In genomic region chr9:14768561-14769234, GRCh38 we compare ENCODE assay signal across 8 cellular contexts. TPM values are rescaled to one million over a fixed set of nuclear protein-coding genes. Genes with fewer than 3 reads are reported as not detected.
DNase-seq lines count a peak whose midpoint lies in the region; ATAC-seq, FAIRE-seq and TF ChIP-seq lines count a peak whose summit lies in the region.

No MANE protein-coding gene starts in this region.

- TF ChIP-seq CTCF in Panc1 (IDR thresholded peaks at IDR 0.05) (peak; percentile 44), endothelial cell of umbilical vein (IDR thresholded peaks at IDR 0.05; ENCODE audit: extremely low read depth in 1 of 2, insufficient read depth in 1 of 2, low read depth in 1 of 2, low read length in 2 of 2) (peak; percentile 44 to 47), mucosa of descending colon (IDR thresholded peaks at IDR 0.05) (peak; percentile 39)

- in situ Hi-C loops in Panc1 (cut with HindIII; ENCODE audit: low pct_unique_long_range_greater_than_20kb, low sequenced_read_pairs), result no loop called here

- CTCF ChIA-PET in Panc1 (lab: Charles Lee), result interaction anchor here (0.5 kb wide), 1 partner anchor 303 kb away, joined by 3 read pairs; no protein-coding TSS in a partner anchor
- CTCF ChIA-PET in endothelial cell of umbilical vein (lab: Charles Lee), result interaction anchor here (0.6 to 5.6 kb wide), 60 partner anchors 10 to 1735 kb away, joined by 3 to 130 read pairs (median 4); partner anchors contain the start of gene ZDHHC21

- peak; percentile 83 for FAIRE-seq in endothelial cell of umbilical vein (lab: Jason Lieb, UNC)

- dilution Hi-C loops in endothelial cell of umbilical vein (cut with MboI; ENCODE audit: extremely low pct_ligation_motif_present, low sequenced_read_pairs), result no loop called here

- BruUV-seq in Panc1 (replicated peaks; lab: Mats Ljungman, UMichigan) (no TSS peak), endothelial cell of umbilical vein (replicated peaks; lab: Mats Ljungman, UMichigan) (no TSS peak)

- H3K4me2 ChIP-seq in endothelial cell of umbilical vein (ENCODE audit: insufficient read depth, low read length), result peak overlapping the region; percentile 40

- H3K4me3 Mint-ChIP-seq in stimulated activated effector memory CD8-positive, alpha-beta T cell treated with anti-CD3 and anti-CD28 coated beads, Interleukin-12 subunit alpha, Interleukin-12 subunit beta, amount 100 ng/mL, for 72 hours, result no peak overlapping the region

- H3K4me1 ChIP-seq in Panc1 (ENCODE audit: control insufficient read depth, insufficient read depth, low read length) (no peaks in the 10 kb centered on the region), endothelial cell of umbilical vein (ENCODE audit: control insufficient read depth, extremely low read depth, insufficient read depth, low read length) (peaks cover 3% of the 10 kb centered on the region), mucosa of descending colon (ENCODE audit: low read depth) (no peaks in the 10 kb centered on the region)

- DNase-seq in NCI-H2029 treated with DMSO at 0.1 percent for 48 hours (lab: John Stamatoyannopoulos, UW), result peak; percentile 15
- DNase-seq in NCI-H2029 (lab: John Stamatoyannopoulos, UW), result no peak
- peak; percentile 4 for DNase-seq in HuH-7.5 (ENCODE audit: low spot score)
- DNase-seq in Panc1 (ENCODE audit: low read depth, low spot score), result peak; percentile 33
- DNase-seq in endothelial cell of umbilical vein (ENCODE audit: low read depth, low spot score), result peak; percentile 77
- peak in 1 of 3 donors; percentile 43 for DNase-seq in mucosa of descending colon
- DNase-seq in stimulated activated effector memory CD8-positive, alpha-beta T cell treated with anti-CD3 and anti-CD28 coated beads, Interleukin-12 subunit alpha, Interleukin-12 subunit beta, amount 100 ng/mL, for 72 hours (ENCODE audit: low spot score in 2 of 2), result no peak

- TF ChIP-seq POLR2A in endothelial cell of umbilical vein (IDR thresholded peaks at IDR 0.05; ENCODE audit: low read depth, low read length), result no peak

- H3K36me3 Mint-ChIP-seq in stimulated activated effector memory CD8-positive, alpha-beta T cell treated with anti-CD3 and anti-CD28 coated beads, Interleukin-12 subunit alpha, Interleukin-12 subunit beta, amount 100 ng/mL, for 72 hours, result no peaks in the 10 kb centered on the region

- intact Hi-C loops in Panc1 (cut with micrococcal nuclease; ENCODE audit: unreplicated experiment) (loop anchor here (5.0 kb wide), 2 partner anchors 156 to 301 kb away; no protein-coding TSS in a partner anchor), endothelial cell of umbilical vein (cut with micrococcal nuclease) (loop anchor here (1.0 to 5.0 kb wide), 7 partner anchors 106 to 1734 kb away; no protein-coding TSS in a partner anchor), mucosa of descending colon (cut with DNase I, micrococcal nuclease) (loop anchor here in 1 of 2 donors (2.0 kb wide), 1 partner anchor 154 kb away; no protein-coding TSS in a partner anchor)

- no peaks in the 10 kb centered on the region for H3K9me1 ChIP-seq in endothelial cell of umbilical vein (replicated peaks; ENCODE audit: control insufficient read depth, extremely low read depth, insufficient read depth, low read length)

- peak overlapping the region; percentile 77 for H2AFZ ChIP-seq in endothelial cell of umbilical vein (ENCODE audit: low read depth, low read length)

- no peaks in the 10 kb centered on the region for H3K36me3 ChIP-seq in Panc1 (ENCODE audit: control insufficient read depth, insufficient read depth, low read length)
- no peaks in the 10 kb centered on the region for H3K36me3 ChIP-seq in endothelial cell of umbilical vein (ENCODE audit: control insufficient read depth in 2 of 2, extremely low read depth in 1 of 2, insufficient read depth in 2 of 2, low read length in 2 of 2)
- H3K36me3 ChIP-seq in mucosa of descending colon (ENCODE audit: low read depth), result no peaks in the 10 kb centered on the region

- H3K9me3 Mint-ChIP-seq in stimulated activated effector memory CD8-positive, alpha-beta T cell treated with anti-CD3 and anti-CD28 coated beads, Interleukin-12 subunit alpha, Interleukin-12 subunit beta, amount 100 ng/mL, for 72 hours, result no peaks in the 10 kb centered on the region

- no peaks in the 10 kb centered on the region for H3K4me1 Mint-ChIP-seq in stimulated activated effector memory CD8-positive, alpha-beta T cell treated with anti-CD3 and anti-CD28 coated beads, Interleukin-12 subunit alpha, Interleukin-12 subunit beta, amount 100 ng/mL, for 72 hours

- no peaks in the 10 kb centered on the region for H3K27me3 ChIP-seq in Panc1 (ENCODE audit: control insufficient read depth, insufficient read depth, low read length)
- H3K27me3 ChIP-seq in endothelial cell of umbilical vein (ENCODE audit: control insufficient read depth in 2 of 2, insufficient read depth in 2 of 2, low read length in 2 of 2), result no peaks in the 10 kb centered on the region

- POLR2A ChIA-PET in Panc1 (lab: Charles Lee) (no interaction called here), endothelial cell of umbilical vein (lab: Charles Lee) (no interaction called here)

- H3K27ac ChIP-seq in Panc1 (ENCODE audit: low read length), result no peak overlapping the region
- no peak overlapping the region for H3K27ac ChIP-seq in endothelial cell of umbilical vein (ENCODE audit: insufficient read depth, low read depth, low read length)

- no peak overlapping the region for H3K27ac Mint-ChIP-seq in stimulated activated effector memory CD8-positive, alpha-beta T cell treated with anti-CD3 and anti-CD28 coated beads, Interleukin-12 subunit alpha, Interleukin-12 subunit beta, amount 100 ng/mL, for 72 hours

- ATAC-seq in Panc1 (no peak), mucosa of descending colon (peak; percentile 58), GM21447 (IDR thresholded peaks at IDR 0.05; ENCODE audit: unreplicated experiment) (no peak)
- ATAC-seq in stimulated activated effector memory CD8-positive, alpha-beta T cell treated with anti-CD3 and anti-CD28 coated beads, Interleukin-12 subunit alpha, Interleukin-12 subunit beta, amount 100 ng/mL, for 72 hours, result no peak

- H3K9me3 ChIP-seq in Panc1 (ENCODE audit: control insufficient read depth, insufficient read depth, low read depth, low read length), result no peaks in the 10 kb centered on the region
- no peaks in the 10 kb centered on the region for H3K9me3 ChIP-seq in endothelial cell of umbilical vein (replicated peaks; ENCODE audit: control insufficient read depth, insufficient read depth, low read length)
- no peaks in the 10 kb centered on the region for H3K9me3 ChIP-seq in mucosa of descending colon

- H3K9ac ChIP-seq in endothelial cell of umbilical vein (replicated peaks; ENCODE audit: extremely low read depth, insufficient read depth, low read length), result no peak overlapping the region

- H3K4me3 ChIP-seq in Panc1 (ENCODE audit: low read depth in 2 of 2, low read length in 2 of 2) (0 out of 4 replicates have a peak overlapping the region, but pooled peaks of 1 of the 2 experiments have one; percentile 18), endothelial cell of umbilical vein (replicated peaks in 1 of 3; ENCODE audit: insufficient read depth in 1 of 3, low read depth in 1 of 3, low read length in 3 of 3) (no peak overlapping the region), mucosa of descending colon (no peak overlapping the region)

- H3K79me2 ChIP-seq in endothelial cell of umbilical vein (ENCODE audit: control insufficient read depth, insufficient read depth, low read length), result no peaks in the 10 kb centered on the region

- H4K20me1 ChIP-seq in endothelial cell of umbilical vein (replicated peaks; ENCODE audit: control insufficient read depth, extremely low read depth, insufficient read depth, low read length), result no peaks in the 10 kb centered on the region

TF ChIP-seq in endothelial cell of umbilical vein, 7 proteins besides CTCF, POLR2A, EP300 and RAD21:
- TF ChIP-seq MAX (IDR thresholded peaks at IDR 0.05; ENCODE audit: insufficient read depth, insufficient read length), result no peak

RNA-seq across cellular contexts. Expression of gene CER1, which starts 46.2 kb away (rescaled TPM):
- total RNA-seq in Panc1 (2021; ENCODE audit: unreplicated experiment), result not detected
- not detected for polyA plus RNA-seq in Panc1 (2012; ENCODE audit: insufficient read length)
- total RNA-seq in endothelial cell of umbilical vein, result not detected in 2 replicates
- 0.06 TPM in 1 of 2 replicates, not detected in the other for polyA plus RNA-seq in endothelial cell of umbilical vein
- not detected in 2 replicates for polyA plus RNA-seq in endothelial cell of umbilical vein (2011; cell fraction: cytosol; rRNA removed)
- not detected in 2 replicates for polyA plus RNA-seq in endothelial cell of umbilical vein (2011; cell fraction: nucleus; rRNA removed)
- polyA plus RNA-seq in endothelial cell of umbilical vein (2012), result not detected in 2 replicates
- polyA minus RNA-seq in endothelial cell of umbilical vein, result not detected in 2 replicates
- polyA minus RNA-seq in endothelial cell of umbilical vein (2011; cell fraction: cytosol; rRNA and poly(A)+ RNA removed), result not detected
- polyA minus RNA-seq in endothelial cell of umbilical vein (2011; cell fraction: nucleus; rRNA and poly(A)+ RNA removed), result not detected in 2 replicates
- total RNA-seq in mucosa of descending colon, result under 1 TPM in 1 of 3 donors, not detected in 2; 0.25 TPM

Comparison
In these comparisons a context has a peak if more than half of its experiments do, and no peak if none do; other contexts are left out.
1. DNase-seq: peak in NCI-H2029 treated with DMSO at 0.1 percent for 48 hours (single experiment), HuH-7.5 (single experiment), Panc1 (single experiment) and endothelial cell of umbilical vein (single experiment); none in NCI-H2029 (single experiment) and stimulated activated effector memory CD8-positive, alpha-beta T cell treated with anti-CD3 and anti-CD28 coated beads, Interleukin-12 subunit alpha, Interleukin-12 subunit beta, amount 100 ng/mL, for 72 hours (0 of 2).
2. Peak in every context shown above with its lines, with median percentiles within 50 percentile points of each other: CTCF ChIP-seq.